In genomic region chrX:16082470-16083085, GRCh38 we compare ENCODE assay signal across 25 cellular contexts. TPM values are rescaled to one million over a fixed set of nuclear protein-coding genes. Genes with fewer than 3 reads are reported as not detected.
"Had no signal": no experiment of that assay in that cellular context is flagged by ENCODE, and none has a peak within 500 bp of the region (broad histone marks: within the 10 kb centered on the region; RNA-seq: fewer than 3 reads in every experiment).

No MANE protein-coding gene starts in this region.

- H3K4me3 ChIP-seq: adrenal gland, breast epithelium, thyroid gland, upper lobe of right lung had no signal

- DNase-seq: activated CD4-positive, alpha-beta T cell treated with anti-CD3 and anti-CD28 coated beads for 1 hour; activated naive CD4-positive, alpha-beta T cell; activated T-cell treated with anti-CD3 and anti-CD28 coated beads, Interleukin-2, amount 50 U/mL, for 24 hours; adrenal gland; effector memory CD4-positive, alpha-beta T cell; foreskin melanocyte; glutamatergic neuron; hippocampal formation; left cardiac atrium; naive B cell; stimulated activated CD4-positive, alpha-beta T cell treated with anti-CD3 and anti-CD28 coated beads, Interleukin-4, amount 100 ng/mL, for 24 hours; stimulated activated naive CD4-positive, alpha-beta T cell treated with Interleukin-2 at 50 U/mL for 16 hours; thyroid gland; upper lobe of right lung had no signal

- H3K9me3 ChIP-seq: adrenal gland, breast epithelium, thyroid gland, upper lobe of right lung had no signal

- H3K27ac ChIP-seq: adrenal gland, breast epithelium, thyroid gland, upper lobe of right lung, VCaP had no signal

- H3K9me3 Mint-ChIP-seq: activated T-cell treated with anti-CD3 and anti-CD28 coated beads, Interleukin-2, amount 50 U/mL, for 24 hours; activated T-helper 17 cell treated with anti-CD3 and anti-CD28 coated beads, Interleukin-2, amount 50 U/mL, for 72 hours; central memory CD8-positive, alpha-beta T cell; memory B cell; neural crest cell had no signal

- H3K4me3 Mint-ChIP-seq: activated naive CD8-positive, alpha-beta T cell; activated T-cell treated with anti-CD3 and anti-CD28 coated beads, Interleukin-2, amount 50 U/mL, for 24 hours; activated T-helper 17 cell treated with anti-CD3 and anti-CD28 coated beads, Interleukin-2, amount 50 U/mL, for 72 hours; central memory CD8-positive, alpha-beta T cell; memory B cell; naive B cell; neural crest cell had no signal

- H3K27me3 Mint-ChIP-seq: memory B cell had no signal

- H3K27ac Mint-ChIP-seq: activated naive CD8-positive, alpha-beta T cell; activated T-cell treated with anti-CD3 and anti-CD28 coated beads, Interleukin-2, amount 50 U/mL, for 24 hours; activated T-helper 17 cell treated with anti-CD3 and anti-CD28 coated beads, Interleukin-2, amount 50 U/mL, for 72 hours; memory B cell; naive B cell had no signal

- H3K4me1 Mint-ChIP-seq: activated T-helper 17 cell treated with anti-CD3 and anti-CD28 coated beads, Interleukin-2, amount 50 U/mL, for 72 hours; central memory CD8-positive, alpha-beta T cell; memory B cell; naive B cell; neural crest cell had no signal

- H3K4me1 ChIP-seq: adrenal gland, breast epithelium, thyroid gland, upper lobe of right lung had no signal

- H3K36me3 ChIP-seq: adrenal gland, breast epithelium, thyroid gland, upper lobe of right lung had no signal

- H3K36me3 Mint-ChIP-seq: activated naive CD8-positive, alpha-beta T cell; memory B cell; naive B cell had no signal

- H3K27me3 ChIP-seq: thyroid gland, upper lobe of right lung had no signal

RNA-seq across cellular contexts. Expression of gene GRPR, which starts 40.8 kb away (rescaled TPM):
- total RNA-seq: lower leg skin; mucosa of gallbladder; subcutaneous adipose tissue; T-helper 2 cell treated with Interferon-gamma antibody and Interleukin-4, amounts not matched to agents 100 ng/mL and 5 ng/mL, for 36 hours; upper lobe of right lung had no signal
